ENCODE assay signal across 21 cellular contexts in the genomic region with DNA sequence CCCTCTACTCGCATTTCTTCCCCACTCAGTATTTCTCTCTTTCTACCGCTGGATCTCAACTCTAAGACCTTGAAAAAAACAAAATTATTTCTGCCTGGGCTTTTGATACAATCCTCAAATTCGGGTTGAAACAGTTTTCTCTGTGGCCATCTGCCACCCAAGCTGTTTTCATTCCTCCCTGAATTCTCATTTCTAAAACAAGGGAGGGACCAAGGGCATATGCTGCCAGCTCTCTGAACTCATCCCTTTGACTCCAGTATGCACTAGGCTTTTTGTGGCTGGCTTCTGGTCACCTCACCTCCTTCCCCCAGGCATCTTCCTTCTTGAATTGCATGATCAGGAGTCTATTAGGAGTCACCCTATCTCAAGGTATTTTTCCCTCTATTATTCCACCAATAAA. TPM values are rescaled to one million over a fixed set of nuclear protein-coding genes. Genes with fewer than 3 reads are reported as not detected.
DNase-seq lines count a peak whose midpoint lies in the region; ATAC-seq lines count a peak whose summit lies in the region.
"Had no signal": no experiment of that assay in that cellular context is flagged by ENCODE, and none has a peak within 500 bp of the region (broad histone marks: within the 10 kb centered on the region; RNA-seq: fewer than 3 reads in every experiment).

No MANE protein-coding gene starts in this region.

- DNase-seq in NCI-H82 (lab: John Stamatoyannopoulos, UW) (peak; percentile 30), NCI-H82 treated with DMSO at 0.1 percent for 48 hours (lab: John Stamatoyannopoulos, UW; ENCODE audit: unreplicated experiment) (no peak), NCI-H446 (lab: John Stamatoyannopoulos, UW) (peak; percentile 31 to 82), cerebellum (ENCODE audit: low spot score) (peak; percentile 78), activated gamma-delta T cell (lab: John Stamatoyannopoulos, UW) (no peak)
- no peak for DNase-seq in activated CD4-positive, alpha-beta T cell treated with anti-CD3 and anti-CD28 coated beads for 4 hours
- DNase-seq: ACHN; AML-193; Calu3; CD8-positive, alpha-beta memory T cell; DMS53; GF-D8; Kasumi-1; NCI-H187; NCI-H2227 treated with DMSO at 0.1 percent for 48 hours; NCI-H526 treated with DMSO at 0.1 percent for 48 hours; NK-92 treated with Interleukin-12 subunit alpha and Interleukin-12 subunit beta, amount 100 ng/mL, for 24 hours; SHP77 treated with DMSO at 0.1 percent for 48 hours; SK-N-SH had no signal

- ATAC-seq in GM18909 (IDR thresholded peaks at IDR 0.05; ENCODE audit: poor library complexity, unreplicated experiment) (no peak), HG03378 (IDR thresholded peaks at IDR 0.05; ENCODE audit: unreplicated experiment) (no peak)

RNA-seq across cellular contexts. Expression of a gene that starts 49.5 kb away (rescaled TPM):
- total RNA-seq in cerebellum: 13.5 TPM

RNA-seq across cellular contexts. Expression of a gene that starts 49.7 kb away (rescaled TPM):
- total RNA-seq in cerebellum: 66.8 TPM

Comparison
In these comparisons a context has a peak if more than half of its experiments do, and no peak if none do; other contexts are left out.
1. DNase-seq: peak in NCI-H82 (single experiment), NCI-H446 (2 of 2) and cerebellum (single experiment); none in NCI-H82 treated with DMSO at 0.1 percent for 48 hours (single experiment), activated CD4-positive, alpha-beta T cell treated with anti-CD3 and anti-CD28 coated beads for 4 hours (0 of 2) and activated gamma-delta T cell (single experiment).